ENCODE assay signal across 10 cellular contexts in the genomic region with DNA sequence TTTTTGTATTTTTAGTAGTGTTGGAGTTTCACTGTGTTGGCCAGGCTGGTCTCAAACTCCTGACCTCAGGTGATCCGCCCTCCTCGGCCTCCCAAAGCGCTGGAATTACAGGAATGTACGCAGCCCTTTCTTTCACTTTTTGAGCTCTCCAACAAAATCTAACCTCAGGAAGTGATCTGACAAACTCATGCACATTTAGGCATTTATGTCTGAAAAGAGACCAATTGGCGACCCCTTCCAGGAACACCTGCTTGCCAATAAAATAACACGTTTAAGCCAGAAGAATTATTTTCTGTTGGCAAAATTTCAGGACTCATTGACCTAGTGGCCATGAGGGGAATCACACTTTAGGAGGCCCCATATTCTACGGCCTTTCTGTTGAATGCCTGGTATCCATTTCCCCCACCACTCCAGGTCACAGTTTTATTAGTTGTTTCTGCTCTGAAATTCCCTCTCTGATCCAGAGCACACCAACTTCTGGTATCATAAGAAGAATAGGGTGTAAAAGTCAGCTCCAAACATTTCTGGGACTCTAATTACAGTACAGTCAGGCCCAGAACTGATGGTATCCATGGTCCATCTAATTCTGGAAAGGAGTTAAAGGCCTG.
DNase-seq lines count a peak whose midpoint lies in the region; ATAC-seq, FAIRE-seq and TF ChIP-seq lines count a peak whose summit lies in the region.
"Had no signal": no experiment of that assay in that cellular context is flagged by ENCODE, and none has a peak within 500 bp of the region (broad histone marks: within the 10 kb centered on the region; RNA-seq: fewer than 3 reads in every experiment).

No MANE protein-coding gene starts in this region.

- TF ChIP-seq POLR2A in K562 (conservative IDR thresholded peaks at IDR 0.05) (no peak), ovary (IDR thresholded peaks at IDR 0.05) (no peak)

- WGBS in K562 (ENCODE audit: insufficient coverage, low coverage, missing lambda C conversion rate): 7% methylated on average over 7 of the region's 7 CpGs
- 59 to 69% (median 63%) methylated on average over 7 of the region's 7 CpGs for WGBS in ovary, 3 donors

- no peak overlapping the region for H2AFZ ChIP-seq in K562 (ENCODE audit: low read depth, low read length)

- H3K4me1 ChIP-seq in K562 (replicated peaks in 1 of 2; ENCODE audit: control insufficient read depth in 2 of 2, insufficient read depth in 2 of 2, low read length in 2 of 2) (no peaks in the 10 kb centered on the region), ovary (ENCODE audit: insufficient read depth) (no peaks in the 10 kb centered on the region)

- CTCF ChIA-PET in AG04449 (lab: Yijun Ruan, JAX): interaction anchor here (0.8 to 1.6 kb wide), 6 partner anchors 8 to 101 kb away, joined by 3 to 5 read pairs (median 3); no protein-coding TSS in a partner anchor
- CTCF ChIA-PET in K562 (lab: Yijun Ruan, JAX; ENCODE audit: low intra/inter-chr PET ratio): no interaction called here
- CTCF ChIA-PET in activated CD4-positive, alpha-beta T cell treated with anti-CD3 and anti-CD28 coated beads for 36 hours (lab: Charles Lee): interaction anchor here (0.7 to 2.6 kb wide), 3 partner anchors 12 to 28 kb away, joined by 3 to 10 read pairs (median 3); no protein-coding TSS in a partner anchor

- FAIRE-seq in K562 (lab: Jason Lieb, UNC): no peak

- peak; percentile 70 for ATAC-seq in K562
- ATAC-seq in GM21528 (IDR thresholded peaks at IDR 0.05; ENCODE audit: low FRiP score, unreplicated experiment): no peak
- ATAC-seq in HG02884 (IDR thresholded peaks at IDR 0.05; ENCODE audit: unreplicated experiment): no peak
- ATAC-seq in activated CD4-positive, alpha-beta T cell treated with anti-CD3 and anti-CD28 coated beads for 36 hours: no peak

- H3K4me3 ChIP-seq in AG04449 (ENCODE audit: low read depth, low read length) (no peak overlapping the region), HFF-Myc (replicated peaks; ENCODE audit: low read depth, low read length) (no peak overlapping the region), K562 (no peak overlapping the region), kidney epithelial cell (ENCODE audit: low read depth, low read length) (no peak overlapping the region), ovary (no peak overlapping the region)

- no peaks in the 10 kb centered on the region for H3K27me3 ChIP-seq in K562 (ENCODE audit: control insufficient read depth in 2 of 2, insufficient read depth in 2 of 2, low read length in 2 of 2)
- no peaks in the 10 kb centered on the region for H3K27me3 ChIP-seq in kidney epithelial cell (ENCODE audit: control insufficient read depth, insufficient read depth, low read length)
- H3K27me3 ChIP-seq in ovary: no peaks in the 10 kb centered on the region

- H3K27ac Mint-ChIP-seq in activated CD4-positive, alpha-beta T cell treated with anti-CD3 and anti-CD28 coated beads for 36 hours: no peak overlapping the region
- H3K27ac Mint-ChIP-seq: memory B cell had no signal

- H3K36me3 ChIP-seq in K562 (ENCODE audit: control insufficient read depth, insufficient read depth, low read length) (no peaks in the 10 kb centered on the region), kidney epithelial cell (ENCODE audit: control insufficient read depth, insufficient read depth, low read length) (no peaks in the 10 kb centered on the region), ovary (no peaks in the 10 kb centered on the region)

- no peak overlapping the region for H3K9ac ChIP-seq in K562 (ENCODE audit: insufficient read depth in 1 of 2, low read depth in 2 of 2, low read length in 2 of 2)

- H3K36me3 Mint-ChIP-seq in activated CD4-positive, alpha-beta T cell treated with anti-CD3 and anti-CD28 coated beads for 36 hours (ENCODE audit: low read depth): no peaks in the 10 kb centered on the region
- H3K36me3 Mint-ChIP-seq: memory B cell had no signal

- no peaks in the 10 kb centered on the region for H3K9me1 ChIP-seq in K562 (ENCODE audit: control insufficient read depth, insufficient read depth, low read length)

- no peak overlapping the region for H3K27ac ChIP-seq in K562 (ENCODE audit: extremely low read depth, low read depth, low read length)
- H3K27ac ChIP-seq in ovary: no peak overlapping the region

- peaks cover 37% of the 10 kb centered on the region for H3K27me3 Mint-ChIP-seq in activated CD4-positive, alpha-beta T cell treated with anti-CD3 and anti-CD28 coated beads for 36 hours

- no peak overlapping the region for H3K4me2 ChIP-seq in K562 (ENCODE audit: insufficient read depth, low read length)

- BruUV-seq in K562 (replicated peaks; lab: Mats Ljungman, UMichigan): no TSS peak

- no peaks in the 10 kb centered on the region for H4K20me1 ChIP-seq in K562 (replicated peaks; ENCODE audit: control insufficient read depth, insufficient read depth, low read length)

- intact Hi-C loops in K562 (cut with micrococcal nuclease): no loop called here
- intact Hi-C loops in activated CD4-positive, alpha-beta T cell treated with anti-CD3 and anti-CD28 coated beads for 36 hours (cut with DNase I, micrococcal nuclease): no loop called here
- intact Hi-C loops in ovary (cut with DNase I): no loop called here

- no peaks in the 10 kb centered on the region for H3K4me1 Mint-ChIP-seq in activated CD4-positive, alpha-beta T cell treated with anti-CD3 and anti-CD28 coated beads for 36 hours
- H3K4me1 Mint-ChIP-seq: memory B cell had no signal

- no peaks in the 10 kb centered on the region for H3K79me2 ChIP-seq in K562 (ENCODE audit: control insufficient read depth, insufficient read depth, low read length)

- in situ Hi-C loops in K562 (cut with MboI): no loop called here

- POLR2A ChIA-PET in AG04449 (lab: Yijun Ruan, JAX) (interaction anchor here (0.8 to 1.3 kb wide), 3 partner anchors 10 to 80 kb away, joined by 3 to 5 read pairs (median 3); no protein-coding TSS in a partner anchor), K562 (lab: Yijun Ruan, JAX) (interaction anchor here (0.6 kb wide), 1 partner anchor 21 kb away, joined by 3 read pairs; no protein-coding TSS in a partner anchor)
- POLR2A ChIA-PET in activated CD4-positive, alpha-beta T cell treated with anti-CD3 and anti-CD28 coated beads for 36 hours (lab: Charles Lee): no interaction called here

- H3K4me3 Mint-ChIP-seq in activated CD4-positive, alpha-beta T cell treated with anti-CD3 and anti-CD28 coated beads for 36 hours: no peak overlapping the region
- H3K4me3 Mint-ChIP-seq: memory B cell had no signal

- H3K9me3 ChIP-seq in K562 (replicated peaks; ENCODE audit: control insufficient read depth, insufficient read depth, low read depth, low read length) (no peaks in the 10 kb centered on the region), ovary (no peaks in the 10 kb centered on the region)

- TF ChIP-seq CTCF in AG04449 (IDR thresholded peaks at IDR 0.05; ENCODE audit: insufficient read depth, low read length, missing control alignments): peak; percentile 30
- peak; percentile 59 for TF ChIP-seq CTCF in HFF-Myc (IDR thresholded peaks at IDR 0.05; ENCODE audit: low read depth, low read length, missing control alignments)
- peak in 2 of 3 experiments; percentile 30 to 42; a peak in 2 of 6 replicates for TF ChIP-seq CTCF in K562 (IDR thresholded peaks at IDR 0.05 in 2 of 3, conservative IDR thresholded peaks at IDR 0.05 in 1 of 3; ENCODE audit: insufficient read depth in 2 of 3, low read depth in 1 of 3, low read length in 3 of 3)
- peak; percentile 48 for TF ChIP-seq CTCF in kidney epithelial cell (IDR thresholded peaks at IDR 0.05; ENCODE audit: insufficient read depth, low read length, poor library complexity, severe bottlenecking)
- peak in 1 of 3 donors; percentile 19 for TF ChIP-seq CTCF in ovary (IDR thresholded peaks at IDR 0.05)

- no peak for TF ChIP-seq RAD21 in K562 (CRISPR knock-in tag; conservative IDR thresholded peaks at IDR 0.05 in 1 of 2, IDR thresholded peaks at IDR 0.05 in 1 of 2)

- peaks cover 6% of the 10 kb centered on the region for H3K9me3 Mint-ChIP-seq in activated CD4-positive, alpha-beta T cell treated with anti-CD3 and anti-CD28 coated beads for 36 hours (ENCODE audit: low read depth)

- TF ChIP-seq EP300 in K562 (IDR thresholded peaks at IDR 0.05; ENCODE audit: low read length) (no peak), ovary (IDR thresholded peaks at IDR 0.05) (no peak)

- no peak for DNase-seq in AG04449 (ENCODE audit: low read depth, low spot score)
- peak; percentile 37 for DNase-seq in HFF-Myc (ENCODE audit: extremely low read depth, low read depth)
- DNase-seq in K562 (ENCODE audit: extremely low read depth in 1 of 4, low spot score in 3 of 4): peak; percentile 10 to 26 (median 21)
- DNase-seq in kidney epithelial cell (ENCODE audit: low read depth): no peak
- no peak for DNase-seq in activated CD4-positive, alpha-beta T cell treated with anti-CD3 and anti-CD28 coated beads for 36 hours
- no peak for DNase-seq in ovary
- DNase-seq: activated effector memory CD4-positive, alpha-beta T cell treated with Interleukin-2 at 50 U/mL for 16 hours had no signal

TF ChIP-seq in K562, 482 proteins besides CTCF, POLR2A, EP300 and RAD21:
- peak; percentile 53 for TF ChIP-seq NFIC (IDR thresholded peaks at IDR 0.05)
- TF ChIP-seq NFXL1 (CRISPR knock-in tag; IDR thresholded peaks at IDR 0.05): no peak

Comparison
In these comparisons a context has a peak if more than half of its experiments do, and no peak if none do; other contexts are left out.
1. DNase-seq: peak in HFF-Myc (single experiment) and K562 (4 of 4); none in AG04449 (single experiment), kidney epithelial cell (single experiment), activated CD4-positive, alpha-beta T cell treated with anti-CD3 and anti-CD28 coated beads for 36 hours (single experiment) and ovary (0 of 5).